In genomic region chr11:65891180-65892136, GRCh38 we compare ENCODE assay signal across 1 cellular context.
TF ChIP-seq lines count a peak whose summit lies in the region.

No MANE protein-coding gene starts in this region.

TF ChIP-seq in K562, 482 proteins besides CTCF, POLR2A, EP300 and RAD21 (continued from another document and continues in another):
- TF ChIP-seq ZNF707 (CRISPR knock-in tag; conservative IDR thresholded peaks at IDR 0.05) (no peak), ESRRB (CRISPR knock-in tag; IDR thresholded peaks at IDR 0.05; ENCODE audit: borderline replicate concordance) (no peak), ELK1 (CRISPR knock-in tag; IDR thresholded peaks at IDR 0.05) (no peak; the same call in 1 of the 2 replicates), XRCC5 (IDR thresholded peaks at IDR 0.05; ENCODE audit: low read depth, low read length) (peak; percentile 62), ZNF57 (CRISPR knock-in tag; IDR thresholded peaks at IDR 0.05) (no peak), ZNF518B (CRISPR knock-in tag; IDR thresholded peaks at IDR 0.05) (no peak), ZKSCAN1 (IDR thresholded peaks at IDR 0.05; ENCODE audit: low read depth, low read length) (no peak), SMAD4 (CRISPR knock-in tag; conservative IDR thresholded peaks at IDR 0.05) (0 out of 2 replicates have a peak, but pooled peaks have one; percentile 33), CXXC5 (CRISPR knock-in tag; IDR thresholded peaks at IDR 0.05) (no peak), ZNF354B (CRISPR knock-in tag; IDR thresholded peaks at IDR 0.05) (no peak), STAT6 (CRISPR knock-in tag; IDR thresholded peaks at IDR 0.05) (no peak), RBM14 (IDR thresholded peaks at IDR 0.05; ENCODE audit: borderline replicate concordance, insufficient read depth, low read depth, low read length) (no peak), MTA3 (IDR thresholded peaks at IDR 0.05; ENCODE audit: borderline replicate concordance) (peak; percentile 58), PHB (CRISPR knock-in tag; IDR thresholded peaks at IDR 0.05) (no peak), ETV6 (IDR thresholded peaks at IDR 0.05; ENCODE audit: borderline replicate concordance in 1 of 2, low read depth in 2 of 2, low read length in 1 of 2) (0 out of 4 replicates have a peak, but pooled peaks have one; percentile 11 to 27), ETV6 (CRISPR knock-in tag; IDR thresholded peaks at IDR 0.05; ENCODE audit: borderline replicate concordance) (no peak), ZNF584 (CRISPR knock-in tag; IDR thresholded peaks at IDR 0.05; ENCODE audit: low read depth) (no peak), EP400 (IDR thresholded peaks at IDR 0.05) (peak; percentile 49; the same call in 1 of the 2 replicates), ARID2 (IDR thresholded peaks at IDR 0.05) (no peak), JUNB (CRISPR knock-in tag; conservative IDR thresholded peaks at IDR 0.05) (no peak), MCM5 (IDR thresholded peaks at IDR 0.05; ENCODE audit: low read depth) (no peak), UBTF (IDR thresholded peaks at IDR 0.05; ENCODE audit: borderline replicate concordance in 1 of 2, low read depth in 2 of 2, low read length in 2 of 2) (no peak), ZNF511 (CRISPR knock-in tag; IDR thresholded peaks at IDR 0.05) (0 out of 2 replicates have a peak, but pooled peaks have one; percentile 16), ZNF212 (CRISPR knock-in tag; IDR thresholded peaks at IDR 0.05) (no peak), ZNF140 (CRISPR knock-in tag; IDR thresholded peaks at IDR 0.05) (no peak), ZBTB1 (CRISPR knock-in tag; IDR thresholded peaks at IDR 0.05; ENCODE audit: borderline replicate concordance, low read depth) (no peak), PBX2 (CRISPR knock-in tag; IDR thresholded peaks at IDR 0.05; ENCODE audit: low read depth) (no peak), PBX2 (tag; conservative IDR thresholded peaks at IDR 0.05; ENCODE audit: low read depth) (no peak), MTA1 (IDR thresholded peaks at IDR 0.05; ENCODE audit: borderline replicate concordance) (no peak), PATZ1 (CRISPR knock-in tag; IDR thresholded peaks at IDR 0.05; ENCODE audit: borderline replicate concordance) (no peak), ZBTB17 (CRISPR knock-in tag; IDR thresholded peaks at IDR 0.05) (no peak), CSDE1 (IDR thresholded peaks at IDR 0.05) (no peak), L3MBTL2 (IDR thresholded peaks at IDR 0.05) (no peak), ZNF232 (CRISPR knock-in tag; IDR thresholded peaks at IDR 0.05) (no peak; the same call in 1 of the 2 replicates), IRF9 (tag; IDR thresholded peaks at IDR 0.05) (no peak), NCOR1 (IDR thresholded peaks at IDR 0.05) (peak; percentile 43), NUFIP1 (IDR thresholded peaks at IDR 0.05; ENCODE audit: partially characterized antibody) (no peak), TFAM (CRISPR knock-in tag; conservative IDR thresholded peaks at IDR 0.05) (no peak), ARID4B (CRISPR knock-in tag; IDR thresholded peaks at IDR 0.05) (peak; percentile 55)
